Comparison of ENCODE assay signal across 25 cellular contexts in genomic region chr10:106033065-106033464, GRCh38.
"Had no signal": no experiment of that assay in that cellular context is flagged by ENCODE, and none has a peak within 500 bp of the region (broad histone marks: within the 10 kb centered on the region; RNA-seq: fewer than 3 reads in every experiment).

No MANE protein-coding gene starts in this region.

- H3K4me1 ChIP-seq: colonic mucosa, esophagus squamous epithelium, foreskin keratinocyte, gastrocnemius medialis, gastroesophageal sphincter, heart left ventricle, heart right ventricle had no signal

- DNase-seq: colonic mucosa; cortex of kidney; dermis blood vessel endothelial cell; dorsolateral prefrontal cortex; effector CD4-positive, alpha-beta T cell; effector CD8-positive, alpha-beta T cell; effector memory CD4-positive, alpha-beta T cell; effector memory CD8-positive, alpha-beta T cell; endodermal cell; erythroblast; esophagus squamous epithelium; foreskin fibroblast; foreskin keratinocyte; foreskin melanocyte; gastrocnemius medialis; glutamatergic neuron; head of caudate nucleus; heart left ventricle; heart right ventricle had no signal

- H3K36me3 ChIP-seq: colonic mucosa, esophagus muscularis mucosa, esophagus squamous epithelium, gastrocnemius medialis, gastroesophageal sphincter, heart left ventricle, heart right ventricle had no signal

- H3K27me3 ChIP-seq: colonic mucosa, dorsolateral prefrontal cortex, esophagus muscularis mucosa, esophagus squamous epithelium, foreskin keratinocyte, gastrocnemius medialis, gastroesophageal sphincter, heart left ventricle, heart right ventricle had no signal

- H3K27ac ChIP-seq: colonic mucosa, coronary artery, dorsolateral prefrontal cortex, epithelial cell of prostate, esophagus muscularis mucosa, esophagus squamous epithelium, foreskin keratinocyte, gastrocnemius medialis, gastroesophageal sphincter, heart left ventricle, heart right ventricle had no signal

- H3K4me3 ChIP-seq: colonic mucosa, coronary artery, dorsolateral prefrontal cortex, esophagus muscularis mucosa, esophagus squamous epithelium, gastrocnemius medialis, gastroesophageal sphincter, heart left ventricle, heart right ventricle had no signal

- ATAC-seq: effector memory CD8-positive, alpha-beta T cell; esophagus mucosa; foreskin keratinocyte; gastrocnemius medialis; gastroesophageal sphincter; heart left ventricle; heart right ventricle had no signal

- H3K27me3 Mint-ChIP-seq: dendritic cell treated with granulocyte-macrophage colony-stimulating factor and Interleukin-4, amounts not matched to agents 40 ng/mL and 50 ng/mL, for 4 days; effector memory CD8-positive, alpha-beta T cell had no signal

- H3K9me3 Mint-ChIP-seq: dendritic cell treated with granulocyte-macrophage colony-stimulating factor and Interleukin-4, amounts not matched to agents 40 ng/mL and 50 ng/mL, for 4 days had no signal

- H3K27ac Mint-ChIP-seq: dendritic cell treated with granulocyte-macrophage colony-stimulating factor and Interleukin-4, amounts not matched to agents 40 ng/mL and 50 ng/mL, for 4 days; effector memory CD8-positive, alpha-beta T cell; endodermal cell had no signal

- H3K9me3 ChIP-seq: colonic mucosa, esophagus squamous epithelium, gastrocnemius medialis had no signal

- H3K4me3 Mint-ChIP-seq: dendritic cell treated with granulocyte-macrophage colony-stimulating factor and Interleukin-4, amounts not matched to agents 40 ng/mL and 50 ng/mL, for 4 days; effector memory CD8-positive, alpha-beta T cell; endodermal cell had no signal
